In genomic region chr2:233250985-233251305, GRCh38 we compare ENCODE assay signal across 8 cellular contexts. TPM values are rescaled to one million over a fixed set of nuclear protein-coding genes. Genes with fewer than 3 reads are reported as not detected.
A peak's percentile ranks its signal among the peaks of the same experiment; 100 is the strongest.
DNase-seq lines count a peak whose midpoint lies in the region; ATAC-seq and TF ChIP-seq lines count a peak whose summit lies in the region.

No MANE protein-coding gene starts in this region.

- no peak for TF ChIP-seq POLR2A in breast epithelium (IDR thresholded peaks at IDR 0.05)

- ATAC-seq in HG02981 (IDR thresholded peaks at IDR 0.05; ENCODE audit: unreplicated experiment): peak; percentile 7

- H3K4me1 ChIP-seq in breast epithelium (peaks cover 0 to 8% of the 10 kb centered on the region in 2 donors), neuron (ENCODE audit: insufficient read depth, low read length) (peaks cover 9% of the 10 kb centered on the region)

- TF ChIP-seq CTCF in GM12865 (IDR thresholded peaks at IDR 0.05; ENCODE audit: insufficient read depth, low read depth, low read length, missing control alignments): no peak
- TF ChIP-seq CTCF in breast epithelium (IDR thresholded peaks at IDR 0.05): no peak

- H3K36me3 ChIP-seq in breast epithelium (no peaks in the 10 kb centered on the region), neuron (ENCODE audit: insufficient read depth, low read length) (peaks cover 5% of the 10 kb centered on the region)

- H3K4me3 ChIP-seq in GM12865 (ENCODE audit: low read depth, low read length): peak overlapping the region; percentile 37
- H3K4me3 ChIP-seq in breast epithelium: peak overlapping the region; percentile 98 to 99 (median 99)
- peak overlapping the region; percentile 100 for H3K4me3 ChIP-seq in neuron (ENCODE audit: low read length)

- H3K27me3 ChIP-seq in breast epithelium (no peaks in the 10 kb centered on the region), neuron (ENCODE audit: insufficient read depth, low read length) (no peaks in the 10 kb centered on the region)

- peak overlapping the region; percentile 84 to 91 for H3K27ac ChIP-seq in breast epithelium

- intact Hi-C loops in breast epithelium (cut with DNase I; ENCODE audit: low total_unique reads): no loop called here

- no peak for DNase-seq in GM12865 (ENCODE audit: low read depth)
- no peak for DNase-seq in breast epithelium (ENCODE audit: low spot score in 2 of 2)
- no peak for DNase-seq in pons (ENCODE audit: low spot score)
- no peak for DNase-seq in activated CD8-positive, alpha-beta memory T cell treated with anti-CD3 and anti-CD28 coated beads, Interleukin-2, amount 50 U/mL, for 4 hours
- no peak for DNase-seq in KG1 (lab: John Stamatoyannopoulos, UW)
- DNase-seq in GM19240 (ENCODE audit: insufficient read length, low spot score): no peak

- peak overlapping the region; percentile 83 for H2AFZ ChIP-seq in neuron (ENCODE audit: low read depth, low read length)

- H3K9me3 ChIP-seq in breast epithelium (no peaks in the 10 kb centered on the region), neuron (ENCODE audit: low read length) (peaks cover 5% of the 10 kb centered on the region)

RNA-seq across cellular contexts. Expression of gene ATG16L1, which starts 0.5 kb away (rescaled TPM):
- total RNA-seq in breast epithelium: 10 to 100 TPM; 19.5 to 61.9 (median 46.0) TPM

RNA-seq across cellular contexts. Expression of gene SAG, which starts 56.7 kb away (rescaled TPM):
- not detected for total RNA-seq in breast epithelium

Comparison
In these comparisons a context has a peak if more than half of its experiments do, and no peak if none do; other contexts are left out.
1. H3K4me3 ChIP-seq: peak in every context shown above with its lines; median percentile 100 in neuron; 99 in breast epithelium; 37 in GM12865.